In the genomic region with DNA sequence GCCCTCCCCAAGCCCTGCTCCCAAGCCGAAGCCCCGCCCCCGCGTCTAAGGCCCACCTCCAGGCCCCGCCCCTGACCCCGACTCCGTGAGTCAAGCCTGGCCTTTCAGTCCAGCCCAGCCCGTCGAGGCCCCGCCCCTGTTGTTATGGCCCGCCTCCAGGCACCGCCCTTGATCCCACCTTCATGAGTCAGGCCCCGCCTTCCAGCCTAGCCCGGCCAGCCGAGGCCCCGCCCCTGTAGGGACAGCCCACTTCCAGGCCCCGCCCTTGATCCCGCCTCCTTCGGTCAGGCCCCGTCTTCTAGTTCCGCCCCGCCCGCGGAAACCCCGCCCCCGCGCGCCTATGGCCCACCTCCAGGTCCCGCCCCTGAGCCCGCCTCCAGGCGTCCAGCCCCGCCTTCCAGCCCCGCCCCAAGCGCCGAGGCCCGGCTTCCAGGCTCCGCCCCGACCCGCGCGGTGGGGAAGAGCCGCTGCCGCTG, we compare ENCODE assay signal across 8 cellular contexts. TPM values are rescaled to one million over a fixed set of nuclear protein-coding genes. Genes with fewer than 3 reads are reported as not detected.
DNase-seq lines count a peak whose midpoint lies in the region; FAIRE-seq and TF ChIP-seq lines count a peak whose summit lies in the region.

No MANE protein-coding gene starts in this region.

- no peak overlapping the region for H2BK12ac ChIP-seq in neuronal stem cell (ENCODE audit: low read length)

- no peaks in the 10 kb centered on the region; the same call in 1 of the 2 replicates for H3K27me3 Mint-ChIP-seq in HFFc6 (ENCODE audit: insufficient read depth)

- no peak for FAIRE-seq in frontal cortex (lab: Jason Lieb, UNC)

- no peaks in the 10 kb centered on the region for H3K27me3 ChIP-seq in SJSA1 (replicated peaks)
- H3K27me3 ChIP-seq in neuronal stem cell (ENCODE audit: control insufficient read depth in 3 of 3, insufficient read depth in 3 of 3, low read depth in 1 of 3, low read length in 3 of 3) = peaks cover 6 to 20% (median 13%) of the 10 kb centered on the region in 3 experiments

- no peak overlapping the region for H2AK5ac ChIP-seq in neuronal stem cell (ENCODE audit: low read depth, low read length)

- H4K91ac ChIP-seq in neuronal stem cell (ENCODE audit: low read depth, low read length, poor library complexity) = no peak overlapping the region

- DNase-seq in GDM1 (lab: John Stamatoyannopoulos, UW) (peak; percentile 99), HFFc6 (peak; percentile 98), MV-4-11 (lab: John Stamatoyannopoulos, UW) (peak; percentile 94), SJSA1 (ENCODE audit: low read depth in 1 of 2, low spot score in 2 of 2) (peak; percentile 96 to 99), frontal cortex (ENCODE audit: low spot score in 2 of 2) (peak; percentile 96 to 99), neuronal stem cell (ENCODE audit: low spot score) (peak; percentile 99), stromal cell of bone marrow (ENCODE audit: low read depth) (peak; percentile 95)
- peak; percentile 100 for DNase-seq in activated naive CD4-positive, alpha-beta T cell treated with Interleukin-2 at 50 U/mL for 16 hours

- peak overlapping the region; percentile 84 for H3K4me3 ChIP-seq in SJSA1
- peak overlapping the region; percentile 81 to 95 for H3K4me3 ChIP-seq in neuronal stem cell (ENCODE audit: low read length in 2 of 2)

- H2BK5ac ChIP-seq in neuronal stem cell (ENCODE audit: low read length) = no peak overlapping the region

- H3K23ac ChIP-seq in neuronal stem cell (ENCODE audit: low read depth, low read length, poor library complexity) = peak overlapping the region; percentile 73

- no peak overlapping the region for H3K9ac ChIP-seq in neuronal stem cell (ENCODE audit: low read depth, low read length, poor library complexity)

- WGBS in neuronal stem cell (ENCODE audit: extremely low coverage in 2 of 2, insufficient read length in 2 of 2, insufficient replicate concordance in 1 of 2), 2 donors = no CpG with 5 or more reads among the region's 43 CpGs

- H3K4me1 ChIP-seq in SJSA1 (replicated peaks) (peaks cover 6% of the 10 kb centered on the region), neuronal stem cell (ENCODE audit: control insufficient read depth in 2 of 2, insufficient read depth in 1 of 2, low read depth in 1 of 2, low read length in 2 of 2) (peaks cover 5% of the 10 kb centered on the region in 2 donors)

- H3K27ac ChIP-seq in SJSA1 = no peak overlapping the region
- no peak overlapping the region for H3K27ac ChIP-seq in neuronal stem cell (replicated peaks; ENCODE audit: low read length)

- H3K14ac ChIP-seq in neuronal stem cell (ENCODE audit: low read length) = peak overlapping the region; percentile 94

- no peak overlapping the region for H3K4me2 ChIP-seq in neuronal stem cell (ENCODE audit: insufficient read depth, low read length, poor library complexity, severe bottlenecking)

- peaks cover 4% of the 10 kb centered on the region; the same call in 1 of the 2 replicates for H3K36me3 Mint-ChIP-seq in HFFc6 (ENCODE audit: low read depth)

- no peak for TF ChIP-seq CTCF in HFFc6 (IDR thresholded peaks at IDR 0.05)

- H3K79me1 ChIP-seq in neuronal stem cell (ENCODE audit: low read depth, low read length) = no peaks in the 10 kb centered on the region

- peaks cover 15% of the 10 kb centered on the region for H3K4me1 Mint-ChIP-seq in HFFc6 (ENCODE audit: low read depth)

- no peak overlapping the region for H3K27ac Mint-ChIP-seq in HFFc6

- H2AFZ ChIP-seq in neuronal stem cell (ENCODE audit: low read length) = peak overlapping the region; percentile 98

- no peak overlapping the region for H3K4ac ChIP-seq in neuronal stem cell (ENCODE audit: low read length)

- no peak overlapping the region for H2BK120ac ChIP-seq in neuronal stem cell (ENCODE audit: low read depth, low read length)

- no peak overlapping the region for H3K18ac ChIP-seq in neuronal stem cell (ENCODE audit: low read length)

- no peak overlapping the region for H4K8ac ChIP-seq in neuronal stem cell (ENCODE audit: low read depth, low read length)

- H3K9me3 ChIP-seq in SJSA1 (replicated peaks) (no peaks in the 10 kb centered on the region), neuronal stem cell (replicated peaks in 1 of 2; ENCODE audit: control insufficient read depth in 2 of 2, insufficient read depth in 1 of 2, low read depth in 1 of 2, low read length in 2 of 2) (peaks cover 2 to 4% of the 10 kb centered on the region in 2 donors)

- H3K4me3 Mint-ChIP-seq in HFFc6 = peak overlapping the region; percentile 87

- H3K36me3 ChIP-seq in SJSA1 (0 out of 2 replicates have a peak, but pooled peaks cover 3% of the 10 kb centered on the region), neuronal stem cell (replicated peaks in 1 of 2; ENCODE audit: control insufficient read depth in 2 of 2, insufficient read depth in 2 of 2, low read length in 2 of 2) (no peaks in the 10 kb centered on the region)

- H2BK15ac ChIP-seq in neuronal stem cell (ENCODE audit: low read length) = no peak overlapping the region

- H3K9me3 Mint-ChIP-seq in HFFc6 = no peaks in the 10 kb centered on the region

RNA-seq across cellular contexts. Expression of gene DOP1B, which starts 0.2 kb away (rescaled TPM):
- 10 to 100 TPM; 13.2 to 19.4 (median 15.3) TPM for total RNA-seq in HFFc6 (2021; fragmentation: NEBNext Ultra II Directional; extraction: Animal tissue kit (Norgen Biotek cat#: 25700))
- total RNA-seq in SJSA1 (2014; rRNA removed; shearing (Covaris generic)) = 1.4 and 5.7 TPM in 2 replicates
- total RNA-seq in frontal cortex = 50.1 TPM
- polyA plus RNA-seq in neuronal stem cell (2013, experiment 1 of 2) = 3.4 TPM
- 3.7 TPM for polyA plus RNA-seq in neuronal stem cell (2013, experiment 2 of 2)

RNA-seq across cellular contexts. Expression of gene CBR3, which starts 21.5 kb away (rescaled TPM):
- 10 to 100 TPM; 15.1 to 25.9 (median 23.5) TPM for total RNA-seq in HFFc6 (2021; fragmentation: NEBNext Ultra II Directional; extraction: Animal tissue kit (Norgen Biotek cat#: 25700))
- total RNA-seq in SJSA1 (2014; rRNA removed; shearing (Covaris generic)) = 22.0 and 30.0 TPM in 2 replicates
- 1.6 TPM for total RNA-seq in frontal cortex
- polyA plus RNA-seq in neuronal stem cell (2013, experiment 1 of 2) = not detected
- polyA plus RNA-seq in neuronal stem cell (2013, experiment 2 of 2) = 0.06 TPM
